In genomic region chr7:112404321-112404720, GRCh38 we compare ENCODE assay signal across 8 cellular contexts.
"Had no signal": no experiment of that assay in that cellular context is flagged by ENCODE, and none has a peak within 500 bp of the region (broad histone marks: within the 10 kb centered on the region; RNA-seq: fewer than 3 reads in every experiment).

No MANE protein-coding gene starts in this region.

- DNase-seq: GDM1, GF-D8 had no signal

- H3K4me3 ChIP-seq: GM12878 had no signal

- FAIRE-seq: G401.6, GM12878, GM12891, GM12892, GM18507, GM19239 had no signal

- ATAC-seq: GM12878 had no signal
